Comparison of ENCODE assay signal across 8 cellular contexts in genomic region chr11:74749965-74750296, GRCh38. TPM values are rescaled to one million over a fixed set of nuclear protein-coding genes. Genes with fewer than 3 reads are reported as not detected.
DNase-seq lines count a peak whose midpoint lies in the region; ATAC-seq and TF ChIP-seq lines count a peak whose summit lies in the region.

No MANE protein-coding gene starts in this region.

- DNase-seq in G401 (ENCODE audit: low spot score) (peak; percentile 25), RPMI8226 (peak; percentile 19), prostate gland (ENCODE audit: low spot score) (no peak), SKM-1 treated with dmso at 0.1 percent for 144 hours (lab: John Stamatoyannopoulos, UW; ENCODE audit: unreplicated experiment) (no peak), GM19238 (ENCODE audit: insufficient read length, low spot score) (no peak)

- H3K9me3 ChIP-seq in esophagus (ENCODE audit: control insufficient read depth in 2 of 2, insufficient read depth in 1 of 2, low read depth in 1 of 2, low read length in 1 of 2) (no peaks in the 10 kb centered on the region), prostate gland (no peaks in the 10 kb centered on the region)

- peaks cover 0 to 5% of the 10 kb centered on the region in 2 donors for H3K4me1 ChIP-seq in esophagus (ENCODE audit: control insufficient read depth in 2 of 2, insufficient read depth in 2 of 2, low read length in 1 of 2)
- H3K4me1 ChIP-seq in prostate gland (replicated peaks), result no peaks in the 10 kb centered on the region

- WGBS in esophagus, 2 donors, result 6 to 8% methylated on average over 2 of the region's 2 CpGs
- WGBS in prostate gland, result 7% methylated on average over 2 of the region's 2 CpGs

- peak overlapping the region; percentile 95 to 97 for H3K27ac ChIP-seq in esophagus (ENCODE audit: low read depth in 2 of 2, low read length in 1 of 2)
- no peak overlapping the region for H3K27ac ChIP-seq in prostate gland

- TF ChIP-seq POLR2A in prostate gland (IDR thresholded peaks at IDR 0.05), result no peak

- intact Hi-C loops in prostate gland (cut with DNase I), result no loop called here

- no peaks in the 10 kb centered on the region for H3K27me3 ChIP-seq in esophagus (ENCODE audit: control insufficient read depth in 1 of 2, insufficient read depth in 2 of 2, low read length in 2 of 2)
- H3K27me3 ChIP-seq in prostate gland (replicated peaks; ENCODE audit: insufficient read depth), result no peaks in the 10 kb centered on the region

- no peak for TF ChIP-seq CTCF in prostate gland (IDR thresholded peaks at IDR 0.05)

- ATAC-seq in GM18909 (IDR thresholded peaks at IDR 0.05; ENCODE audit: poor library complexity, unreplicated experiment), result no peak
- no peak for ATAC-seq in GM18502 (IDR thresholded peaks at IDR 0.05; ENCODE audit: poor library complexity, unreplicated experiment)

- in situ Hi-C loops in G401 (cut with HindIII; ENCODE audit: low sequenced_read_pairs), result no loop called here

- H3K4me3 ChIP-seq in esophagus (ENCODE audit: low read depth in 1 of 2, low read length in 2 of 2) (peak overlapping the region; percentile 72 to 87), prostate gland (peak overlapping the region; percentile 86 to 96)

- no peaks in the 10 kb centered on the region for H3K36me3 ChIP-seq in esophagus (ENCODE audit: control insufficient read depth in 2 of 2, insufficient read depth in 2 of 2, low read length in 1 of 2)
- no peaks in the 10 kb centered on the region for H3K36me3 ChIP-seq in prostate gland

RNA-seq across cellular contexts. Expression of gene RNF169, which starts 1.3 kb away (rescaled TPM):
- 6.4 and 10.9 TPM in 2 replicates for total RNA-seq in G401 (2014; rRNA removed; shearing (Covaris generic))
- 1 to 10 TPM; 4.8 to 9.2 TPM for polyA plus RNA-seq in esophagus
- 10 to 100 TPM; 19.7 to 21.2 TPM for total RNA-seq in prostate gland

RNA-seq across cellular contexts. Expression of gene CHRDL2, which starts 18.7 kb away (rescaled TPM):
- not detected in 2 replicates for total RNA-seq in G401 (2014; rRNA removed; shearing (Covaris generic))
- polyA plus RNA-seq in esophagus, result 1 to 10 TPM; 1.4 to 2.8 TPM
- 1 to 10 TPM in 1 of 2 donors, under 1 TPM in 1; 0.09 to 9.1 TPM for total RNA-seq in prostate gland

Comparison
In these comparisons a context has a peak if more than half of its experiments do, and no peak if none do; other contexts are left out.
1. DNase-seq: peak in G401 (single experiment) and RPMI8226 (single experiment); none in prostate gland (single experiment), SKM-1 treated with dmso at 0.1 percent for 144 hours (single experiment) and GM19238 (single experiment).
2. H3K27ac ChIP-seq: peak in esophagus (2 of 2); none in prostate gland (0 of 2).